ENCODE assay signal across 23 cellular contexts in genomic region chr6:67361264-67361663, GRCh38.
DNase-seq lines count a peak whose midpoint lies in the region; ATAC-seq and TF ChIP-seq lines count a peak whose summit lies in the region.
"Had no signal": no experiment of that assay in that cellular context is flagged by ENCODE, and none has a peak within 500 bp of the region (broad histone marks: within the 10 kb centered on the region; RNA-seq: fewer than 3 reads in every experiment).

No MANE protein-coding gene starts in this region.

- H3K4me3 Mint-ChIP-seq in central memory CD8-positive, alpha-beta T cell, result peak overlapping the region; percentile 19
- H3K4me3 Mint-ChIP-seq: neural crest cell; stimulated activated naive B cell treated with anti-CD40 and anti-IgM and Interleukin-4, amounts not matched to agents 10 μg/mL and 1 μg/mL and 100 μg/mL, for 72 hours had no signal

- H3K79me2 ChIP-seq in ACC112 (ENCODE audit: control insufficient read depth, insufficient read depth, low read length, unreplicated experiment) (no peaks in the 10 kb centered on the region), OCI-LY7 (ENCODE audit: insufficient read depth, low read depth, low read length) (no peaks in the 10 kb centered on the region)

- H3K27me3 ChIP-seq in ACC112 (ENCODE audit: insufficient read depth, low read length) (no peaks in the 10 kb centered on the region), SJCRH30 (no peaks in the 10 kb centered on the region)
- H3K27me3 ChIP-seq: brain microvascular endothelial cell had no signal

- H3K27ac ChIP-seq in ACC112 (ENCODE audit: low read depth, low read length), result no peak overlapping the region
- no peak overlapping the region for H3K27ac ChIP-seq in OCI-LY7 (ENCODE audit: low read depth, low read length, poor library complexity, severe bottlenecking)
- H3K27ac ChIP-seq in SJCRH30, result no peak overlapping the region
- H3K27ac ChIP-seq: brain microvascular endothelial cell, prostate gland had no signal

- intact Hi-C loops in OCI-LY7 (cut with micrococcal nuclease; ENCODE audit: unreplicated experiment), result no loop called here

- H3K4me3 ChIP-seq in ACC112 (ENCODE audit: low read depth, low read length), result peak overlapping the region; percentile 34
- no peak overlapping the region for H3K4me3 ChIP-seq in OCI-LY7 (ENCODE audit: low read depth, low read length, poor library complexity, severe bottlenecking)
- no peak overlapping the region for H3K4me3 ChIP-seq in SJCRH30
- H3K4me3 ChIP-seq: mucosa of descending colon, prostate gland had no signal

- no peak for TF ChIP-seq CTCF in OCI-LY7 (conservative IDR thresholded peaks at IDR 0.05; ENCODE audit: low read length)

- H2AFZ ChIP-seq in ACC112 (ENCODE audit: low read length, unreplicated experiment), result peak overlapping the region; percentile 72
- H2AFZ ChIP-seq in OCI-LY7 (ENCODE audit: low read length), result peak overlapping the region; percentile 77

- CTCF ChIA-PET in OCI-LY7 (lab: Charles Lee; ENCODE audit: unreplicated experiment), result no interaction called here

- no peak for DNase-seq in OCI-LY7 (ENCODE audit: low spot score)
- DNase-seq in central memory CD8-positive, alpha-beta T cell (ENCODE audit: low spot score in 2 of 2), result no peak
- no peak for DNase-seq in hypothalamus (lab: John Stamatoyannopoulos, UW)
- DNase-seq in islet precursor cell, result no peak
- no peak for DNase-seq in SJCRH30
- DNase-seq: activated CD4-positive, alpha-beta T cell treated with anti-CD3 and anti-CD28 coated beads for 48 hours; activated CD8-positive, alpha-beta memory T cell treated with anti-CD3 and anti-CD28 coated beads, Interleukin-2, amount 50 U/mL, for 48 hours; activated gamma-delta T cell; brain microvascular endothelial cell; COR-L47; cortex of kidney; head of caudate nucleus; left ventricle myocardium superior; mucosa of descending colon; NCI-H1092; NCI-H2029; NCI-H345; stimulated activated CD4-positive, alpha-beta T cell treated with anti-CD3 and anti-CD28 coated beads, Interleukin-1b, Interleukin-23, amount 100 ng/mL, for 48 hours; stimulated activated naive B cell treated with anti-CD40 and anti-IgM and Interleukin-4, amounts not matched to agents 10 μg/mL and 1 μg/mL and 100 μg/mL, for 72 hours had no signal

- peak overlapping the region; percentile 20; the same call in 1 of the 2 replicates for H3K4me2 ChIP-seq in OCI-LY7 (ENCODE audit: low read length)

- peak; percentile 41 for ATAC-seq in GM18868 (IDR thresholded peaks at IDR 0.05; ENCODE audit: unreplicated experiment)
- ATAC-seq in central memory CD8-positive, alpha-beta T cell (replicated peaks; ENCODE audit: extremely low read depth, poor library complexity, severe bottlenecking), result no peak
- ATAC-seq: left ventricle myocardium superior; mucosa of descending colon; stimulated activated naive B cell treated with anti-CD40 and anti-IgM and Interleukin-4, amounts not matched to agents 10 μg/mL and 1 μg/mL and 100 μg/mL, for 72 hours had no signal

- H3K36me3 Mint-ChIP-seq in central memory CD8-positive, alpha-beta T cell (ENCODE audit: insufficient read depth), result peaks cover 2% of the 10 kb centered on the region
- H3K36me3 Mint-ChIP-seq: stimulated activated naive B cell treated with anti-CD40 and anti-IgM and Interleukin-4, amounts not matched to agents 10 μg/mL and 1 μg/mL and 100 μg/mL, for 72 hours had no signal

- peaks cover 7% of the 10 kb centered on the region for H3K9me3 Mint-ChIP-seq in central memory CD8-positive, alpha-beta T cell

- H3K9me3 ChIP-seq in OCI-LY7 (ENCODE audit: low read length) (no peaks in the 10 kb centered on the region), SJCRH30 (replicated peaks) (no peaks in the 10 kb centered on the region)
- H3K9me3 ChIP-seq: mucosa of descending colon, prostate gland had no signal

- no peaks in the 10 kb centered on the region for H3K36me3 ChIP-seq in ACC112 (ENCODE audit: insufficient read depth, low read length)
- no peaks in the 10 kb centered on the region for H3K36me3 ChIP-seq in OCI-LY7 (ENCODE audit: insufficient read depth, low read length)
- no peaks in the 10 kb centered on the region for H3K36me3 ChIP-seq in SJCRH30
- H3K36me3 ChIP-seq: brain microvascular endothelial cell, prostate gland had no signal

- POLR2A ChIA-PET in OCI-LY7 (lab: Charles Lee), result no interaction called here

- no peaks in the 10 kb centered on the region for H3K27me3 Mint-ChIP-seq in central memory CD8-positive, alpha-beta T cell
- H3K27me3 Mint-ChIP-seq: stimulated activated naive B cell treated with anti-CD40 and anti-IgM and Interleukin-4, amounts not matched to agents 10 μg/mL and 1 μg/mL and 100 μg/mL, for 72 hours had no signal

- H3K4me1 ChIP-seq in ACC112 (ENCODE audit: control insufficient read depth, insufficient read depth, low read length, unreplicated experiment) (peaks cover 4% of the 10 kb centered on the region), OCI-LY7 (ENCODE audit: insufficient read depth, low read length, poor library complexity, severe bottlenecking) (no peaks in the 10 kb centered on the region), SJCRH30 (no peaks in the 10 kb centered on the region)
- H3K4me1 ChIP-seq: prostate gland had no signal

- no peaks in the 10 kb centered on the region for H4K20me1 ChIP-seq in OCI-LY7 (ENCODE audit: insufficient read depth, low read length)

- H3K27ac Mint-ChIP-seq in central memory CD8-positive, alpha-beta T cell (ENCODE audit: low read depth), result no peak overlapping the region
- H3K27ac Mint-ChIP-seq: stimulated activated naive B cell treated with anti-CD40 and anti-IgM and Interleukin-4, amounts not matched to agents 10 μg/mL and 1 μg/mL and 100 μg/mL, for 72 hours had no signal

- no peaks in the 10 kb centered on the region for H3K4me1 Mint-ChIP-seq in central memory CD8-positive, alpha-beta T cell
- H3K4me1 Mint-ChIP-seq: neural crest cell; stimulated activated naive B cell treated with anti-CD40 and anti-IgM and Interleukin-4, amounts not matched to agents 10 μg/mL and 1 μg/mL and 100 μg/mL, for 72 hours had no signal

- BruUV-seq in OCI-LY7 (replicated peaks; lab: Mats Ljungman, UMichigan), result no TSS peak

- no peaks in the 10 kb centered on the region for H3K9me2 ChIP-seq in OCI-LY7 (ENCODE audit: insufficient read depth, low read length)
